Comparison of ENCODE assay signal across 2 cellular contexts in the genomic region with DNA sequence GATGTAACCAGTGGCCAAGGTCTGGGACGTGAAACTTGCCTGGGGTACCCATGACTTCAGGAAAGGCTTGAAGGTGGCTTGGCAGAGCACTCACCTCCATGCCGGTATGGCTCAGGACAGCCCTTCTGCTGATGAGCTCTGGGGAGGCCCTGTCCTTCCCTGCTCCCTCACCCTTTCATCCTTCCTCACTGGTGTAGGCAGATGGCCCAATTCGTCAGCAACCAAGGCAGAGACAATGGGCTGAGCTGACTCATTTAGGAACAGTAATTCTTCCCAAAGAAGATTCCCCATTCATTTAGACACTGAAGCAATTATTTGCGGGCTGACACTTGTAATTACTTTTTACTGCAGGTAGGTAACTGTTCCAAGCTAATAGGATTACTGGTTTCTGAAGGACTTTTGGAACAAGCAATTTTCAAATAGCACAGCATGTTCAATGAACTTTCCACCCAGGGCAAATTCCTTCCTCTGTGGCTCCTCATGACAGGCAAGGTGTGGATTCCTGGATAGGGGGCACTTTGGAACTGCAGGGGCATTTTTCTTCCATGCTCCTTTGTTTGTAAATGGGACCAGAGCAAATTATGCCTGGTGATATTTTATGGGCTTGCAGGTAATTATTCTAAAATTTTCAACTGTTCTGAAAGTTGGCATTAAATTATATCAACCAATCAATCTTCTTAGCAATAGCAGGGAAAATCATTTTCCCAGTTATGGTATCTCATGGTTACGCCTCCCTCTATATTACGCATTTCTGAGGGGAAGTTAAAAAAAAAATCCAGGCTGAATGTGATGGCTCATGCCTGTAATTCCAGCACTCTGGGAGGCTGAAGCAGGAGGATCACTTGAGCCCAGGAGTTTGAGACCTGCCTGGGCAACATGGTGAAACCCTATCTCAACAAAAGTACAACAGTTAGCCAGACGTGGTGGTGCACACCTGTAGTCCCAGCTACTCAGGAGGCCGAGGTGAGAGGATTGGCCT.
TF ChIP-seq lines count a peak whose summit lies in the region.

No MANE protein-coding gene starts in this region.

TF ChIP-seq in IMR-90, 13 proteins besides CTCF, POLR2A, EP300 and RAD21:
- TF ChIP-seq, protein P1, sequence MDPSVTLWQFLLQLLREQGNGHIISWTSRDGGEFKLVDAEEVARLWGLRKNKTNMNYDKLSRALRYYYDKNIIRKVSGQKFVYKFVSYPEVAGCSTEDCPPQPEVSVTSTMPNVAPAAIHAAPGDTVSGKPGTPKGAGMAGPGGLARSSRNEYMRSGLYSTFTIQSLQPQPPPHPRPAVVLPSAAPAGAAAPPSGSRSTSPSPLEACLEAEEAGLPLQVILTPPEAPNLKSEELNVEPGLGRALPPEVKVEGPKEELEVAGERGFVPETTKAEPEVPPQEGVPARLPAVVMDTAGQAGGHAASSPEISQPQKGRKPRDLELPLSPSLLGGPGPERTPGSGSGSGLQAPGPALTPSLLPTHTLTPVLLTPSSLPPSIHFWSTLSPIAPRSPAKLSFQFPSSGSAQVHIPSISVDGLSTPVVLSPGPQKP (IDR thresholded peaks at IDR 0.05; ENCODE audit: borderline replicate concordance, low read depth, low read length), result no peak
- TF ChIP-seq CEBPB (IDR thresholded peaks at IDR 0.05; ENCODE audit: low read depth, low read length) (no peak), BHLHE40 (IDR thresholded peaks at IDR 0.05; ENCODE audit: low read depth, low read length) (no peak), MAFK (IDR thresholded peaks at IDR 0.05; ENCODE audit: low read depth, low read length) (no peak), RCOR1 (IDR thresholded peaks at IDR 0.05; ENCODE audit: insufficient replicate concordance, low read length) (no peak), FOS (IDR thresholded peaks at IDR 0.05; ENCODE audit: low read depth, low read length) (no peak), SMC3 (IDR thresholded peaks at IDR 0.05; ENCODE audit: low read depth, low read length) (no peak)

TF ChIP-seq in GM12891, 5 proteins besides CTCF, POLR2A, EP300 and RAD21:
- TF ChIP-seq TAF1 (IDR thresholded peaks at IDR 0.05; ENCODE audit: low read depth, low read length) (no peak), POLR2AphosphoS5 (IDR thresholded peaks at IDR 0.05; ENCODE audit: low read depth, low read length) (no peak), SPI1 (IDR thresholded peaks at IDR 0.05; ENCODE audit: low read depth, low read length) (no peak), POU2F2 (IDR thresholded peaks at IDR 0.05; ENCODE audit: low read depth, low read length) (no peak), PAX5 (IDR thresholded peaks at IDR 0.05; ENCODE audit: insufficient read depth, low read length, severe bottlenecking) (no peak)
